7 cellular contexts compared by ENCODE assay signal in the genomic region with DNA sequence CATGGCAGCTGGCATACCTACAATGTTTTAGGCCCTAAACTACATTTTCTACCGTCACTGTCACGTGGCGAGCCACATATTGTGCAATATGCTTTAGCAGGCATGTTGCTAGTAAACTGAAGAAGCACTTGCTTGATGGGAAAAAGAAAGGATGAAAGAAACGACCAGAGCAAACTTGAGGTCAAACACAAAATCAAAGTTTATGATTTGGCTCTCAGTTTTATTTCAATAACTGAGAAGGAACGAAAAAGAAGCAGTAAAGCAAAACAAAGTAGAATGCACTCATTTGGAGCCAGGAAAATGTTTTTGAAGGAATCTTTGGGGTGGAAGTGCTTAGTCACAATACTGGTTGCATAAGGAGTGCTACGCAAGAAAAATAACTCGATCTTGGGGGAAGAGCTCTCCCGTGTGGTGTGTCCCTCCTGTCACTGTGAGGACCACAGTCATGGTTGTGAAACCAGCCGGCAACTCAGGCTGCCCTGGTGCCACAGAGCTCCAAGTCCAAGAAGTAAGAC.
DNase-seq lines count a peak whose midpoint lies in the region; ATAC-seq and TF ChIP-seq lines count a peak whose summit lies in the region.

No MANE protein-coding gene starts in this region.

- no peak overlapping the region for H3K9ac ChIP-seq in mammary epithelial cell (ENCODE audit: insufficient read depth, low read length)

- H3K4me1 ChIP-seq in mammary epithelial cell (ENCODE audit: insufficient read depth, low read length) (peaks cover 19% of the 10 kb centered on the region), right lobe of liver (no peaks in the 10 kb centered on the region)

- in situ Hi-C loops in KBM-7 (cut with MboI; ENCODE audit: low pct_unique_long_range_greater_than_20kb, low sequenced_read_pairs) (no loop called here), mammary epithelial cell (cut with MboI; ENCODE audit: low sequenced_read_pairs in 2 of 2) (no loop called here)

- peak overlapping the region; percentile 30 for H3K27ac ChIP-seq in mammary epithelial cell (ENCODE audit: insufficient read depth, low read depth, low read length)
- H3K27ac ChIP-seq in right lobe of liver, result no peak overlapping the region

- WGBS in mammary epithelial cell (ENCODE audit: low coverage, missing lambda C conversion rate), result 39% methylated on average over 9 of the region's 9 CpGs
- 23% methylated on average over 9 of the region's 9 CpGs for WGBS in right lobe of liver (ENCODE audit: insufficient coverage, low coverage, low lambda C conversion rate, missing lambda C conversion rate)

- no peaks in the 10 kb centered on the region for H3K79me2 ChIP-seq in mammary epithelial cell (ENCODE audit: insufficient read depth, low read length)

- no TSS peak for BruUV-seq in mammary epithelial cell (replicated peaks; lab: Mats Ljungman, UMichigan)

- dilution Hi-C loops in mammary epithelial cell (cut with HindIII; ENCODE audit: low sequenced_read_pairs), result no loop called here

- H3K4me3 ChIP-seq in mammary epithelial cell (replicated peaks in 1 of 3; ENCODE audit: insufficient read depth in 1 of 3, low read depth in 2 of 3, low read length in 3 of 3), result no peak overlapping the region
- H3K4me3 ChIP-seq in right lobe of liver, result no peak overlapping the region

- intact Hi-C loops in mammary epithelial cell (cut with micrococcal nuclease) (loop anchor here (1.0 to 10.0 kb wide), 7 partner anchors 139 to 1317 kb away; a partner anchor contains a TSS), right lobe of liver (cut with DNase I) (no loop called here)

- TF ChIP-seq CTCF in mammary epithelial cell (conservative IDR thresholded peaks at IDR 0.05 in 1 of 2, IDR thresholded peaks at IDR 0.05 in 1 of 2; ENCODE audit: extremely low read depth in 1 of 2, insufficient read depth in 1 of 2, low read depth in 1 of 2, low read length in 2 of 2) (peak in 1 of 2 donors; percentile 36), right lobe of liver (IDR thresholded peaks at IDR 0.05) (peak; percentile 23 to 34 (median 29))

- H3K4me2 ChIP-seq in mammary epithelial cell (ENCODE audit: insufficient read depth, low read depth, low read length), result peak overlapping the region; percentile 14

- H2AFZ ChIP-seq in mammary epithelial cell (ENCODE audit: low read depth, low read length), result peak overlapping the region; percentile 36

- H3K9me3 ChIP-seq in mammary epithelial cell (replicated peaks; ENCODE audit: insufficient read depth, low read length) (no peaks in the 10 kb centered on the region), right lobe of liver (no peaks in the 10 kb centered on the region)

- no peak for TF ChIP-seq POLR2A in right lobe of liver (IDR thresholded peaks at IDR 0.05)

- H3K36me3 ChIP-seq in mammary epithelial cell (ENCODE audit: insufficient read depth, low read length) (no peaks in the 10 kb centered on the region), right lobe of liver (no peaks in the 10 kb centered on the region)

- peak; percentile 91 to 98 (median 93) for ATAC-seq in right lobe of liver
- no peak for ATAC-seq in HG03039 (IDR thresholded peaks at IDR 0.05; ENCODE audit: unreplicated experiment)

- H4K20me1 ChIP-seq in mammary epithelial cell (ENCODE audit: insufficient read depth, low read length), result no peaks in the 10 kb centered on the region

- no peaks in the 10 kb centered on the region for H3K27me3 ChIP-seq in mammary epithelial cell (ENCODE audit: insufficient read depth, low read length)
- no peaks in the 10 kb centered on the region for H3K27me3 ChIP-seq in right lobe of liver

- DNase-seq in KBM-7, result peak; percentile 8
- peak; percentile 70 for DNase-seq in mammary epithelial cell
- peak; percentile 43 to 64 (median 57) for DNase-seq in right lobe of liver
- DNase-seq in ureter (ENCODE audit: low spot score), result peak; percentile 67
- no peak for DNase-seq in NCI-H2227 (lab: John Stamatoyannopoulos, UW; ENCODE audit: unreplicated experiment)
- DNase-seq in stimulated activated CD4-positive, alpha-beta T cell treated with anti-CD3 and anti-CD28 coated beads, Interleukin-4, amount 100 ng/mL, for 24 hours, result no peak

- CTCF ChIA-PET in mammary epithelial cell (lab: Charles Lee; ENCODE audit: low non-redundant PET), result interaction anchor here (0.7 kb wide), 1 partner anchor 444 kb away, joined by 3 read pairs; no protein-coding TSS in a partner anchor

Comparison
In these comparisons a context has a peak if more than half of its experiments do, and no peak if none do; other contexts are left out.
1. DNase-seq: peak in KBM-7 (single experiment), mammary epithelial cell (single experiment), right lobe of liver (3 of 3) and ureter (single experiment); none in NCI-H2227 (single experiment) and stimulated activated CD4-positive, alpha-beta T cell treated with anti-CD3 and anti-CD28 coated beads, Interleukin-4, amount 100 ng/mL, for 24 hours (single experiment).